In the genomic region with DNA sequence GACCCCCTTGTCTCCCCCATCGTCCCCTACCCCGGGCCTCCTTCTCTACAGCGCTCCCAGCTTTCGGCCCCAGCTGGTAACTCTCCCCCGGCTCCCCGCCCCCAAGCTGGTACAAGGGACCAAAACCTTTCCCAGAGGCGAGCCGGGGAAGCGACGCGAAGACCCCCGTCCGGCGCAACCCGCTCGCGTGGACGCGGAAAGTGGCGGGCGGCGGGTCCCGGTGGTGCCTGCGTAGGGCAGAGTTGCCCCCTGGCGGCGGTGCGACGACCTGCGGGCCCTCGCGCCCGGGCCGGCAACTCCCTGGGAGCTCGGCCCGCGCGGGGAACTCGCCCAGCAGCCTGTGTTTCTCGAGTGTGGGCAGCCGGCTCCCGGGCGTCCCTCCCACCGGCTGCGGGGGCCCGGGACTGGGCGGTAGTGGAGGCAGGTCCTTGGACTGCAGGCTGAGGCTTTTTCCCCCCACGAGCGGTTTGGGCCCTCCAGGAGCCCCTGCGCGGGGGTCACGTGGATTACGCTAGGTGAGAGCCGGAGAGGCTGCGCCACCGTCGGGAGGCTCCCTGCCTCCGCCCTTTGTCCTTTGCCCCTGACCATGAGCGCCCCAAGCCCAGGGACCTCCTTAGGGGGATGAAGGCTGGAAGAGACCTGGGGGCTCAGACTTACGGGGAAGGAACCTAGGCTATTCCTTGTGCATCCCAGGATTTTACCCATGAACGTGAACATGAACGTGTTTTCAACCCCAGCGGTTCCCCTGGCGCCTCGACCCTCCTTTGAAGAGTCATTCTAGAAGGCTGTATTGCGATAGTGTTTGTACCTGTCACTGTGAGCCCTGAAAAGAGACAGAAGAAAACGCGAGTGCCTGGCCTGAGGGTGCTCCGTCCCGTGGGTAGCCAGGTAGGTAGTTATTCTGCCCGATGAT, we compare ENCODE assay signal across 8 cellular contexts. TPM values are rescaled to one million over a fixed set of nuclear protein-coding genes. Genes with fewer than 3 reads are reported as not detected.
DNase-seq lines count a peak whose midpoint lies in the region; ATAC-seq and TF ChIP-seq lines count a peak whose summit lies in the region.

No MANE protein-coding gene starts in this region.

- TF ChIP-seq CTCF in AG09309 (IDR thresholded peaks at IDR 0.05; ENCODE audit: control insufficient read depth, insufficient read depth, low read depth, low read length, missing control alignments): peak; percentile 55

- no peaks in the 10 kb centered on the region for H3K36me3 ChIP-seq in H7 (replicated peaks; ENCODE audit: control insufficient read depth, insufficient read depth, low read length)

- peak; percentile 66 for ATAC-seq in SK-N-SH treated with all-trans-retinoic acid at 6 μM for 48 hours
- no peak for ATAC-seq in GM21390 (IDR thresholded peaks at IDR 0.05; ENCODE audit: unreplicated experiment)
- ATAC-seq in HG03469 (IDR thresholded peaks at IDR 0.05; ENCODE audit: unreplicated experiment): no peak

- DNase-seq in AG09309 (ENCODE audit: low read depth) (no peak), H7 (peak; percentile 82)
- peak; percentile 34 for DNase-seq in activated naive CD8-positive, alpha-beta T cell treated with anti-CD3 and anti-CD28 coated beads, Interleukin-2, amount 50 U/mL, for 16 hours (ENCODE audit: low read depth, low spot score)
- DNase-seq in stimulated activated CD4-positive, alpha-beta T cell treated with anti-CD3 and anti-CD28 coated beads, Interleukin-15, amount 100 ng/mL, for 1 hour (ENCODE audit: low read depth in 1 of 2, low spot score in 1 of 2): peak; percentile 34 to 60

- H3K4me3 ChIP-seq in AG09309 (ENCODE audit: control insufficient read depth, low read depth, low read length) (peak overlapping the region; percentile 60), H7 (ENCODE audit: insufficient read depth, low read depth, low read length) (peak overlapping the region; percentile 51), iPS-11a (ENCODE audit: low read depth, low read length) (peak overlapping the region; percentile 33)

- H3K27me3 ChIP-seq in H7 (ENCODE audit: control insufficient read depth, insufficient read depth, low read length): peaks cover 65% of the 10 kb centered on the region

TF ChIP-seq in SK-N-SH treated with all-trans-retinoic acid at 6 μM for 48 hours, 23 proteins besides CTCF, POLR2A, EP300 and RAD21:
- no peak for TF ChIP-seq GLIS3 (CRISPR knock-in tag; IDR thresholded peaks at IDR 0.05)
- no peak for TF ChIP-seq ZFP30 (CRISPR knock-in tag; IDR thresholded peaks at IDR 0.05)
- no peak for TF ChIP-seq ARNTL (CRISPR knock-in tag; IDR thresholded peaks at IDR 0.05; ENCODE audit: borderline replicate concordance, low read depth)
- no peak for TF ChIP-seq OSR1 (CRISPR knock-in tag; IDR thresholded peaks at IDR 0.05)

RNA-seq across cellular contexts. Expression of a gene that starts 2.9 kb away (rescaled TPM):
- total RNA-seq in H7 (2014; rRNA removed; shearing (Covaris generic)): 2.5 and 2.6 TPM in 2 replicates

RNA-seq across cellular contexts. Expression of a gene that starts 46.8 kb away (rescaled TPM):
- total RNA-seq in H7 (2014; rRNA removed; shearing (Covaris generic)): 347 and 420 TPM in 2 replicates
